ENCODE assay signal across 8 cellular contexts in the genomic region with DNA sequence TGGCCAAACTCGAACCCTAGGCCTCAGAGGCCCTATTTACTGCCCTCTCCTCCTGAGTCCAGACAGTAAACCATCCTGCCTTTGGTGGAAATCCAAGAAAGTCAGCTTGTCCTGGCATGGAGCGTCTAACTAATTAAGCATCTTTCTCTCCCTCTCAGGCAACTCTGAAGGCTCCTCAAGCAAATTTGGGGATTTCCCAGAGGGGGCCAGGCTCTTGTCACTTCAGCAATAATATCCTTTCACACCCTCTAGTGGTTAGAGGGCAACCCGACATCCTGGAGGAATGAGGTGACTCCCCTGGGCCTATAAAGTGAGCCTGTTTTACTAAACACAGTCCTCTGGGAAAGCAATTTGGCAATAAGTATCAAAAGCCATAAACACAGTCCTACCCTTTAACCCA.
DNase-seq lines count a peak whose midpoint lies in the region; ATAC-seq and TF ChIP-seq lines count a peak whose summit lies in the region.

No MANE protein-coding gene starts in this region.

- ATAC-seq in GM18867 (IDR thresholded peaks at IDR 0.05; ENCODE audit: unreplicated experiment) (peak; percentile 97), HG03039 (IDR thresholded peaks at IDR 0.05; ENCODE audit: unreplicated experiment) (peak; percentile 91)

- no peak for DNase-seq in AG09319 (ENCODE audit: extremely low read depth, low read depth)
- DNase-seq in NOMO-1 treated with dmso at 0.1 percent for 144 hours (lab: John Stamatoyannopoulos, UW; ENCODE audit: unreplicated experiment) = peak; percentile 39
- DNase-seq in activated T-cell treated with anti-CD3 and anti-CD28 coated beads for 4 hours = peak; percentile 40
- peak; percentile 18 for DNase-seq in hepatic stellate cell (ENCODE audit: low spot score)
- peak; percentile 32 to 43 (median 32) for DNase-seq in stimulated activated CD4-positive, alpha-beta T cell treated with anti-CD3 and anti-CD28 coated beads, TNF-alpha, amount 100 ng/mL, for 48 hours (ENCODE audit: low read depth in 3 of 3)
- DNase-seq in occipital lobe (lab: John Stamatoyannopoulos, UW) = no peak

- TF ChIP-seq CTCF in AG09319 (IDR thresholded peaks at IDR 0.05; ENCODE audit: low read depth, low read length) = peak; percentile 60

Comparison
In these comparisons a context has a peak if more than half of its experiments do, and no peak if none do; other contexts are left out.
1. DNase-seq: peak in NOMO-1 treated with dmso at 0.1 percent for 144 hours (single experiment), activated T-cell treated with anti-CD3 and anti-CD28 coated beads for 4 hours (single experiment), hepatic stellate cell (single experiment) and stimulated activated CD4-positive, alpha-beta T cell treated with anti-CD3 and anti-CD28 coated beads, TNF-alpha, amount 100 ng/mL, for 48 hours (3 of 3); none in AG09319 (single experiment) and occipital lobe (single experiment).